In the genomic region with DNA sequence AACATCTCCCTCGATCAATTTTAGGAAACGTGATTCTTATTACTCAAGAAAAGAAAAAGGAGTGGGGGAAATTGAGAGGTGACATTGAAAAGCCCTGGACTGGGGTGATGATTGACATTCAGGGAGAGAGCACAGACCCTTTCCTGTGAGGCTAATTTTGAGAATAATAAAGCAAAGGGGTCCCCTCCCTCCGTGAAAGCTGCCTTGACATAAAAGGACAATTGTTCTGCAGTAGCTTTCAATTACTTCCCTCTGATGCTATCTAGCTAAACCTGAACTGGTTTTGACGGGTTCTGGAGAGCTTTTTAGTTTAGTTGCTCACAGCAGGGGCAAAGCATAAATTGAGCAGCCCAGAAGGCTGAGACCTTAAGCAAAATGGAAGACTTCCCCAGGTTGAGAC, we compare ENCODE assay signal across 18 cellular contexts.
"Had no signal": no experiment of that assay in that cellular context is flagged by ENCODE, and none has a peak within 500 bp of the region (broad histone marks: within the 10 kb centered on the region; RNA-seq: fewer than 3 reads in every experiment).

No MANE protein-coding gene starts in this region.

- ATAC-seq: activated CD8-positive, alpha-beta T cell treated with anti-CD3 and anti-CD28 coated beads, Interleukin-2, amount 10 ng/mL, durations not matched to agents 7 days and 5 days; activated naive CD8-positive, alpha-beta T cell treated with anti-CD3 and anti-CD28 coated beads, Interleukin-2, amount 50 U/mL, for 24 hours; gastroesophageal sphincter had no signal

- H3K4me3 Mint-ChIP-seq: activated CD4-positive, alpha-beta T cell treated with anti-CD3 and anti-CD28 coated beads, Interleukin-2, amount 10 ng/mL, durations not matched to agents 7 days and 5 days; activated CD8-positive, alpha-beta T cell treated with anti-CD3 and anti-CD28 coated beads, Interleukin-2, amount 10 ng/mL, durations not matched to agents 7 days and 5 days; activated naive CD8-positive, alpha-beta T cell treated with anti-CD3 and anti-CD28 coated beads, Interleukin-2, amount 50 U/mL, for 24 hours; activated T-helper 1 cell treated with anti-CD3 and anti-CD28 coated beads, Interleukin-12 subunit alpha, Interleukin-12 subunit beta, Interleukin-2, Interleukin-4 antibody, amounts not matched to agents 30 ng/mL and 10 ng/mL and 1 ng/mL, durations not matched to agents 14 hours and 24 hours and 36 hours; nephron had no signal

- H3K27me3 Mint-ChIP-seq: activated CD4-positive, alpha-beta T cell treated with anti-CD3 and anti-CD28 coated beads, Interleukin-2, amount 10 ng/mL, durations not matched to agents 7 days and 5 days had no signal

- H3K27ac Mint-ChIP-seq: activated CD4-positive, alpha-beta T cell treated with anti-CD3 and anti-CD28 coated beads, Interleukin-2, amount 10 ng/mL, durations not matched to agents 7 days and 5 days; activated CD8-positive, alpha-beta T cell treated with anti-CD3 and anti-CD28 coated beads, Interleukin-2, amount 10 ng/mL, durations not matched to agents 7 days and 5 days; activated naive CD8-positive, alpha-beta T cell treated with anti-CD3 and anti-CD28 coated beads, Interleukin-2, amount 50 U/mL, for 24 hours; activated T-helper 1 cell treated with anti-CD3 and anti-CD28 coated beads, Interleukin-12 subunit alpha, Interleukin-12 subunit beta, Interleukin-2, Interleukin-4 antibody, amounts not matched to agents 30 ng/mL and 10 ng/mL and 1 ng/mL, durations not matched to agents 14 hours and 24 hours and 36 hours had no signal

- H3K27ac ChIP-seq: cardiac muscle cell, epithelial cell of prostate, gastroesophageal sphincter, spleen, thoracic aorta, upper lobe of left lung, WERI-Rb-1 had no signal

- DNase-seq: activated CD4-positive, alpha-beta T cell treated with anti-CD3 and anti-CD28 coated beads, Interleukin-2, amount 10 ng/mL, durations not matched to agents 7 days and 5 days; activated CD4-positive, CD25-positive, alpha-beta regulatory T cell treated with anti-CD3 and anti-CD28 coated beads, Interleukin-2, amount 50 U/mL, for 72 hours; activated CD8-positive, alpha-beta T cell treated with anti-CD3 and anti-CD28 coated beads, Interleukin-2, amount 10 ng/mL, durations not matched to agents 7 days and 5 days; activated gamma-delta T cell; activated naive CD4-positive, alpha-beta T cell treated with anti-CD3 and anti-CD28 coated beads, Interleukin-2, amount 50 U/mL, for 16 hours; activated naive CD8-positive, alpha-beta T cell treated with anti-CD3 and anti-CD28 coated beads, Interleukin-2, amount 50 U/mL, for 24 hours; head of caudate nucleus; spleen; stimulated activated CD4-positive, alpha-beta T cell treated with anti-CD3 and anti-CD28 coated beads, Interleukin-4, amount 100 ng/mL, for 1 hour; stimulated activated naive CD4-positive, alpha-beta T cell treated with Interleukin-2 at 50 U/mL for 16 hours; upper lobe of left lung; WERI-Rb-1 had no signal

- H3K4me1 Mint-ChIP-seq: nephron had no signal

- H3K9me3 Mint-ChIP-seq: activated naive CD8-positive, alpha-beta T cell treated with anti-CD3 and anti-CD28 coated beads, Interleukin-2, amount 50 U/mL, for 24 hours had no signal
